Comparison of ENCODE assay signal across 1 cellular context in the genomic region with DNA sequence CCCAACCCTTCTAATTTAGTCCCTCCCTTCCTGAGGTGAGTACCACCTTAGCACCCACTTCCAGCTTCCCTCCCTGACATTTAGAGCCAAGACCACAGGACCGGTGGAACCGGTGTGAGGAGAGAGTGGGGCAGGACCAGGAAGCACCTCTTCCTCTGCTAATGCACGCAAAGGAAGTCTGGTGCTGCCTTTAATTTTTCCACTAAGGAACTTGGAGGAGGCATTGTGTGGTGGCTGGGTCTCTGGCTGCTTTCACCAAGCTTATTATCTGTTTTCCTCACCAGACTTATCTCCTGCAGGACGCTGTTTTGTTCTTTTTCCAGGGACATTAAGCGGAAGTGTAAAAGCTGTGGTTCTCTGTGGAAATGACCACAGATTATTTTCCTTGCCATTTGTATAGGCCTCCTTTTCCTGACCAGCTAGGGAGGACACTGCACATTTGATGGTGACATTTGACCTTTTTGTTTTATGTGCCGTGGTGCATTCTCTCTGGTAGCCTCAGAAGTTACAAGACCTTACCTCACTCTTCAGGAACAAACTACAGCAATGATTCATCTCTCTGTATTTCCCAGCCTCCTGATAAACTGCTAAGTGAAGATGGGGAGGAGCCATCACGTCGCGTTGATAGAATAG.
TF ChIP-seq lines count a peak whose summit lies in the region.

No MANE protein-coding gene starts in this region.

TF ChIP-seq in IMR-90, 13 proteins besides CTCF, POLR2A, EP300 and RAD21 (continued from another document):
- TF ChIP-seq FOS (IDR thresholded peaks at IDR 0.05; ENCODE audit: low read depth, low read length) (no peak), ELK1 (IDR thresholded peaks at IDR 0.05; ENCODE audit: borderline replicate concordance, low read depth, low read length) (no peak), RFX5 (IDR thresholded peaks at IDR 0.05; ENCODE audit: low read depth, low read length) (no peak)
